ENCODE assay signal across 34 cellular contexts in genomic region chr5:114146398-114146797, GRCh38.
"Had no signal": no experiment of that assay in that cellular context is flagged by ENCODE, and none has a peak within 500 bp of the region (broad histone marks: within the 10 kb centered on the region; RNA-seq: fewer than 3 reads in every experiment).

No MANE protein-coding gene starts in this region.

- DNase-seq: Karpas-422, Kasumi-1, KG1, MG63, MV-4-11, NCI-H1048, NCI-H1092, NCI-H1092 treated with DMSO at 0.1 percent for 48 hours, NCI-H1105, NCI-H1105 treated with DMSO at 0.1 percent for 48 hours, NCI-H1417, NCI-H1417 treated with DMSO at 0.1 percent for 48 hours, NCI-H1436, NCI-H1436 treated with DMSO at 0.1 percent for 48 hours, NCI-H146, NCI-H1694, NCI-H1694 treated with DMSO at 0.1 percent for 48 hours, NCI-H187, NCI-H1930, NCI-H2029, NCI-H2029 treated with DMSO at 0.1 percent for 48 hours, NCI-H2081, NCI-H2081 treated with DMSO at 0.1 percent for 48 hours, NCI-H2107, NCI-H2171, NCI-H2171 treated with DMSO at 0.1 percent for 48 hours, NCI-H2227 treated with DMSO at 0.1 percent for 48 hours, NCI-H226, NCI-H345, NCI-H446, NCI-H446 treated with DMSO at 0.1 percent for 48 hours, NCI-H510A, NCI-H510A treated with DMSO at 0.1 percent for 48 hours had no signal

- H3K9ac ChIP-seq: KMS-11 had no signal

- H3K4me3 ChIP-seq: MG63 had no signal

- H3K4me2 ChIP-seq: KMS-11 had no signal

- H3K27ac ChIP-seq: KMS-11 had no signal

- H3K27me3 ChIP-seq: MG63 had no signal

- H3K36me3 ChIP-seq: MG63 had no signal
